In the genomic region with DNA sequence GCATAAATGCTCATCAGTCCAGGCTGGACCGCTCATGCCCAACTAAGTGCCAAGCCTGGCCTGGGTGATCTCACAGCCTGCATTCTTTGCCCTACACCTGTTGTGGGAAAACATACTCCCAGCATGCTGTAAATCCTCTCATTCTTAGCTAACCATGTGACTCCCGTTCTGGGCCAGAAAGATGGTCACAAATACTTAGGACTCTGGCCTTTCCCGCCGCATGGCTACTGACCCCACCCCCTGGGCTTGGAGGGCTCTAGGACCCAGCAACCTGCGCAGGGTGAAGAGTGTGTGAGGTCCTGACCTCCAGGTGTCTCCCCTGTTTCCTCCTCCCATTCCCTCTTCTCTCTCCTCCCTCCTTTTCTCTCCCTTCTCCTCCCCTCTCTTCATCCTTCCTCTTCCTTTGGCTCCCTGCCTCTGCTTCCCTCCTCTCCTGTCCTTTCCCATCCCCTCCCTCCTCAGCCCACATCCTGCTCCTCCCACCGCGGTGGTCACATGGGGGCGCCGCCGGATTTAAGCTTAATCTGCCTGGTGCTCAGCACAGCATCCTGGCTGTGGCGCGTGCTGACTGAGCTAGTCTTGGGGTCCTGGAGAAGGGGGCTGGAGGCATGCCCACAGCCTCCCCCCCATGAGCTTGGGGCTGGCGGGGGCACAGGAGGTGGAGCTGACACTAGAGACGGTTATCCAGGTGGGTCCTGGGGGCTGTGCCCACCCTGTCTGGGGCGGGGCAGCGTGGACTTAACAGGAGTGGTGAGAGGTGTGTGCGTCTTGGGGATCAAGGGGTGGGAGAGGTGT, we compare ENCODE assay signal across 8 cellular contexts. TPM values are rescaled to one million over a fixed set of nuclear protein-coding genes. Genes with fewer than 3 reads are reported as not detected.
A peak's percentile ranks its signal among the peaks of the same experiment; 100 is the strongest.
DNase-seq lines count a peak whose midpoint lies in the region; ATAC-seq and TF ChIP-seq lines count a peak whose summit lies in the region.

A gene with protein sequence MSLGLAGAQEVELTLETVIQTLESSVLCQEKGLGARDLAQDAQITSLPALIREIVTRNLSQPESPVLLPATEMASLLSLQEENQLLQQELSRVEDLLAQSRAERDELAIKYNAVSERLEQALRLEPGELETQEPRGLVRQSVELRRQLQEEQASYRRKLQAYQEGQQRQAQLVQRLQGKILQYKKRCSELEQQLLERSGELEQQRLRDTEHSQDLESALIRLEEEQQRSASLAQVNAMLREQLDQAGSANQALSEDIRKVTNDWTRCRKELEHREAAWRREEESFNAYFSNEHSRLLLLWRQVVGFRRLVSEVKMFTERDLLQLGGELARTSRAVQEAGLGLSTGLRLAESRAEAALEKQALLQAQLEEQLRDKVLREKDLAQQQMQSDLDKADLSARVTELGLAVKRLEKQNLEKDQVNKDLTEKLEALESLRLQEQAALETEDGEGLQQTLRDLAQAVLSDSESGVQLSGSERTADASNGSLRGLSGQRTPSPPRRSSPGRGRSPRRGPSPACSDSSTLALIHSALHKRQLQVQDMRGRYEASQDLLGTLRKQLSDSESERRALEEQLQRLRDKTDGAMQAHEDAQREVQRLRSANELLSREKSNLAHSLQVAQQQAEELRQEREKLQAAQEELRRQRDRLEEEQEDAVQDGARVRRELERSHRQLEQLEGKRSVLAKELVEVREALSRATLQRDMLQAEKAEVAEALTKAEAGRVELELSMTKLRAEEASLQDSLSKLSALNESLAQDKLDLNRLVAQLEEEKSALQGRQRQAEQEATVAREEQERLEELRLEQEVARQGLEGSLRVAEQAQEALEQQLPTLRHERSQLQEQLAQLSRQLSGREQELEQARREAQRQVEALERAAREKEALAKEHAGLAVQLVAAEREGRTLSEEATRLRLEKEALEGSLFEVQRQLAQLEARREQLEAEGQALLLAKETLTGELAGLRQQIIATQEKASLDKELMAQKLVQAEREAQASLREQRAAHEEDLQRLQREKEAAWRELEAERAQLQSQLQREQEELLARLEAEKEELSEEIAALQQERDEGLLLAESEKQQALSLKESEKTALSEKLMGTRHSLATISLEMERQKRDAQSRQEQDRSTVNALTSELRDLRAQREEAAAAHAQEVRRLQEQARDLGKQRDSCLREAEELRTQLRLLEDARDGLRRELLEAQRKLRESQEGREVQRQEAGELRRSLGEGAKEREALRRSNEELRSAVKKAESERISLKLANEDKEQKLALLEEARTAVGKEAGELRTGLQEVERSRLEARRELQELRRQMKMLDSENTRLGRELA (N-terminal part only) (plus strand): TSS at position 541 of the 795 bp plus-strand sequence. CDS start 88 bp downstream, at position 629.

- H3K9me3 ChIP-seq in body of pancreas = no peaks in the 10 kb centered on the region

- no peak for TF ChIP-seq CTCF in body of pancreas (IDR thresholded peaks at IDR 0.05)
- TF ChIP-seq CTCF in foreskin keratinocyte (conservative IDR thresholded peaks at IDR 0.05) = no peak

- H3K27me3 ChIP-seq in body of pancreas (no peaks in the 10 kb centered on the region), foreskin keratinocyte (no peaks in the 10 kb centered on the region)

- intact Hi-C loops in body of pancreas (cut with DNase I) = no loop called here

- TF ChIP-seq POLR2A in body of pancreas (IDR thresholded peaks at IDR 0.05) = no peak

- peak; percentile 55 for DNase-seq in NCI-H748 (lab: John Stamatoyannopoulos, UW; ENCODE audit: unreplicated experiment)
- no peak for DNase-seq in NCI-H748 treated with DMSO at 0.1 percent for 48 hours (lab: John Stamatoyannopoulos, UW)
- peak; percentile 70 to 87 (median 85) for DNase-seq in body of pancreas
- peak; percentile 91 for DNase-seq in islet precursor cell
- DNase-seq in stimulated activated CD8-positive, alpha-beta memory T cell treated with anti-CD3 and anti-CD28 coated beads, Interleukin-4, amount 100 ng/mL, for 48 hours = peak; percentile 80
- no peak for DNase-seq in foreskin keratinocyte
- DNase-seq in NK-92 treated with Interleukin-12 subunit alpha and Interleukin-12 subunit beta, amount 100 ng/mL, for 24 hours (lab: John Stamatoyannopoulos, UW) = no peak

- ATAC-seq in body of pancreas (peak; percentile 72), foreskin keratinocyte (no peak)

- H3K27ac ChIP-seq in body of pancreas (peak within 1 kb of the TSS; percentile 9 to 33 (median 14)), foreskin keratinocyte (no peak within 1 kb of the TSS)

- H3K4me1 ChIP-seq in body of pancreas = peaks cover 26% of the 10 kb centered on the region
- peaks cover 14% of the 10 kb centered on the region for H3K4me1 ChIP-seq in foreskin keratinocyte

- 26 to 38% methylated on average over 17 of the region's 17 CpGs for WGBS in body of pancreas, 2 donors

- no peaks in the 10 kb centered on the region for H3K36me3 ChIP-seq in body of pancreas (replicated peaks in 1 of 2; ENCODE audit: insufficient read depth in 1 of 2, low read depth in 2 of 2)

- H3K4me3 ChIP-seq in body of pancreas = no peak within 1 kb of the TSS

TF ChIP-seq in PFSK-1, 5 proteins besides CTCF, POLR2A, EP300 and RAD21:
- peak; percentile 73; the same call in 1 of the 2 replicates for TF ChIP-seq TAF1 (IDR thresholded peaks at IDR 0.05; ENCODE audit: borderline replicate concordance, insufficient read depth, low read length)
- TF ChIP-seq POLR2AphosphoS5 (IDR thresholded peaks at IDR 0.05; ENCODE audit: low read depth, low read length) = peak; percentile 99
- TF ChIP-seq, protein P1, sequence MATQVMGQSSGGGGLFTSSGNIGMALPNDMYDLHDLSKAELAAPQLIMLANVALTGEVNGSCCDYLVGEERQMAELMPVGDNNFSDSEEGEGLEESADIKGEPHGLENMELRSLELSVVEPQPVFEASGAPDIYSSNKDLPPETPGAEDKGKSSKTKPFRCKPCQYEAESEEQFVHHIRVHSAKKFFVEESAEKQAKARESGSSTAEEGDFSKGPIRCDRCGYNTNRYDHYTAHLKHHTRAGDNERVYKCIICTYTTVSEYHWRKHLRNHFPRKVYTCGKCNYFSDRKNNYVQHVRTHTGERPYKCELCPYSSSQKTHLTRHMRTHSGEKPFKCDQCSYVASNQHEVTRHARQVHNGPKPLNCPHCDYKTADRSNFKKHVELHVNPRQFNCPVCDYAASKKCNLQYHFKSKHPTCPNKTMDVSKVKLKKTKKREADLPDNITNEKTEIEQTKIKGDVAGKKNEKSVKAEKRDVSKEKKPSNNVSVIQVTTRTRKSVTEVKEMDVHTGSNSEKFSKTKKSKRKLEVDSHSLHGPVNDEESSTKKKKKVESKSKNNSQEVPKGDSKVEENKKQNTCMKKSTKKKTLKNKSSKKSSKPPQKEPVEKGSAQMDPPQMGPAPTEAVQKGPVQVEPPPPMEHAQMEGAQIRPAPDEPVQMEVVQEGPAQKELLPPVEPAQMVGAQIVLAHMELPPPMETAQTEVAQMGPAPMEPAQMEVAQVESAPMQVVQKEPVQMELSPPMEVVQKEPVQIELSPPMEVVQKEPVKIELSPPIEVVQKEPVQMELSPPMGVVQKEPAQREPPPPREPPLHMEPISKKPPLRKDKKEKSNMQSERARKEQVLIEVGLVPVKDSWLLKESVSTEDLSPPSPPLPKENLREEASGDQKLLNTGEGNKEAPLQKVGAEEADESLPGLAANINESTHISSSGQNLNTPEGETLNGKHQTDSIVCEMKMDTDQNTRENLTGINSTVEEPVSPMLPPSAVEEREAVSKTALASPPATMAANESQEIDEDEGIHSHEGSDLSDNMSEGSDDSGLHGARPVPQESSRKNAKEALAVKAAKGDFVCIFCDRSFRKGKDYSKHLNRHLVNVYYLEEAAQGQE (IDR thresholded peaks at IDR 0.05; ENCODE audit: insufficient read depth in 1 of 2, low read depth in 2 of 2, low read length in 2 of 2) = peak in 1 of 2 experiments; percentile 35; a peak in 1 of 4 replicates
- TF ChIP-seq SIN3A (IDR thresholded peaks at IDR 0.05; ENCODE audit: borderline replicate concordance, insufficient read depth, low read length) = no peak
- TF ChIP-seq FOXP2 (optimal IDR thresholded peaks at IDR 0.05; ENCODE audit: borderline replicate concordance, extremely low read depth, extremely low read length, insufficient read depth) = no peak

RNA-seq across cellular contexts. Expression of the gene that starts here (rescaled TPM):
- polyA plus RNA-seq in PFSK-1 (2012; ENCODE audit: insufficient read length, low read depth) = 181 TPM
- total RNA-seq in body of pancreas (100 to 1,000 TPM in 1 of 2 donors, 10 to 100 TPM in 1; 49.8 to 151 TPM), foreskin keratinocyte (17.1 and 17.2 TPM in 2 replicates)
- polyA plus RNA-seq in foreskin keratinocyte = 8.1 and 8.8 TPM in 2 replicates

Comparison
In these comparisons a context has a peak if more than half of its experiments do, and no peak if none do; other contexts are left out.
1. DNase-seq: peak in NCI-H748 (single experiment), body of pancreas (4 of 4), islet precursor cell (single experiment) and stimulated activated CD8-positive, alpha-beta memory T cell treated with anti-CD3 and anti-CD28 coated beads, Interleukin-4, amount 100 ng/mL, for 48 hours (single experiment); none in NCI-H748 treated with DMSO at 0.1 percent for 48 hours (single experiment), foreskin keratinocyte (0 of 2) and NK-92 treated with Interleukin-12 subunit alpha and Interleukin-12 subunit beta, amount 100 ng/mL, for 24 hours (single experiment).